Comparison of ENCODE assay signal across 8 cellular contexts in the genomic region with DNA sequence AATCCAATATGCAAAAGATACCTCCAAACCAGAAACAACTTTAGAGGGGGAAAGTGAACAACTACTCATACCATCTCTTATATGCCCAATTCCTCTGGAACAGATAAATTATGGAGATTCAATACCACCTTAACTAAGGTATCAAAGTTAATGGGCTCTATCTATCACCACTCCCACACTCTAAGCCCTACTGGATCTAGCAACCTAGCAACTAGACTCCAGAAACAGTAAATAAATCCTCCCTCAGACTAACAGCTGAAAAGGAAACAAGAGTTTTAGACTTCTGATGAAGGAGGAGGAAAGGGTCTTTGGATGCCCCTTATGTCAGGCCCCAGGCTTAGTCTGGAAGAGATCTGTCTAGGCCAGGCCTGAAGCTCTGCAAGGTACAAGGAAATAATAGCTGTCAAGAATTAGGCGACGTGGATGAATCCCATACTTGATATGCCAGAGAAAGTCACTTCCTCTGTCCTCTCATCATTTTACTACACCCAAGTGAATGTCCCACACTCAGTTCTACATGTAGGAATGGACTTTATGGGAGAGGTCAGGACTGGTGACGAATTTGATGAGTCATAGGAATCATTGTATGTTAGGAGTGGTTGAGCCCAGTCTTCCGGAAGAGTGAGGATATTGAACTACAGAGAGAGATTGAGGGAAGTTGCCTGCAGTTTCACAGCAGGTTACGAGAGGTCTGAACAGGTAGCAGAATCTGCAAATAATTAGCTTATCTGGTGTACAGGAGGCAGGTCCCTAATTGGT.
DNase-seq lines count a peak whose midpoint lies in the region; ATAC-seq, FAIRE-seq and TF ChIP-seq lines count a peak whose summit lies in the region.

No MANE protein-coding gene starts in this region.

- H3K4me1 Mint-ChIP-seq in brain, result peaks cover 77% of the 10 kb centered on the region

- no peak overlapping the region for H2AFZ ChIP-seq in HepG2 (ENCODE audit: low read length)

- no peaks in the 10 kb centered on the region for H4K20me1 ChIP-seq in HepG2 (ENCODE audit: insufficient read depth, low read length)

- FAIRE-seq in HepG2 (lab: Jason Lieb, UNC), result no peak

- H3K36me3 ChIP-seq in A673 (ENCODE audit: insufficient read depth, low read length, poor library complexity, severe bottlenecking) (no peaks in the 10 kb centered on the region), HepG2 (replicated peaks in 1 of 2; ENCODE audit: control insufficient read depth in 1 of 2, insufficient read depth in 2 of 2, low read length in 2 of 2) (no peaks in the 10 kb centered on the region)

- intact Hi-C loops in A673 (cut with micrococcal nuclease; ENCODE audit: unreplicated experiment) (no loop called here), HepG2 (cut with micrococcal nuclease; ENCODE audit: unreplicated experiment) (no loop called here)

- no peak for TF ChIP-seq POLR2A in HepG2 (IDR thresholded peaks at IDR 0.05; ENCODE audit: insufficient read depth in 1 of 2, low read depth in 2 of 2, low read length in 2 of 2)

- H3K9ac ChIP-seq in HepG2 (ENCODE audit: insufficient read depth, low read depth, low read length), result no peak overlapping the region

- H3K9me3 ChIP-seq in A673 (ENCODE audit: low read depth, low read length, poor library complexity, severe bottlenecking), result no peaks in the 10 kb centered on the region
- no peaks in the 10 kb centered on the region for H3K9me3 ChIP-seq in HepG2 (ENCODE audit: low read length)

- H3K79me2 ChIP-seq in HepG2 (ENCODE audit: insufficient read depth, low read length), result peaks cover 2% of the 10 kb centered on the region

- no peak for TF ChIP-seq CTCF in A673 (conservative IDR thresholded peaks at IDR 0.05; ENCODE audit: low read depth, low read length)
- TF ChIP-seq CTCF in brain (conservative IDR thresholded peaks at IDR 0.05), result no peak
- TF ChIP-seq CTCF in HepG2 (CRISPR knock-in tag; IDR thresholded peaks at IDR 0.05), result no peak

- in situ Hi-C loops in HepG2 (cut with HindIII; ENCODE audit: extremely low pct_ligation_motif_present, low pct_unique_long_range_greater_than_20kb), result no loop called here

- POLR2A ChIA-PET in A673 (lab: Charles Lee; ENCODE audit: low non-redundant PET) (no interaction called here), HepG2 (lab: Yijun Ruan, JAX) (no interaction called here)

- no peak for TF ChIP-seq RAD21 in HepG2 (CRISPR knock-in tag; IDR thresholded peaks at IDR 0.05)

- peaks cover 4% of the 10 kb centered on the region for H3K27me3 Mint-ChIP-seq in brain

- no peak overlapping the region for H3K27ac ChIP-seq in A673 (ENCODE audit: low read depth, low read length, poor library complexity, severe bottlenecking)
- no peak overlapping the region for H3K27ac ChIP-seq in HepG2 (ENCODE audit: extremely low read length, insufficient read depth, low read length)

- no peak overlapping the region for H3K4me3 ChIP-seq in A673 (ENCODE audit: low read depth, low read length, poor library complexity, severe bottlenecking)
- no peak overlapping the region for H3K4me3 ChIP-seq in HepG2 (replicated peaks in 1 of 3; ENCODE audit: insufficient read depth in 1 of 3, low read depth in 2 of 3, low read length in 3 of 3)

- DNase-seq in A673 (ENCODE audit: low spot score) (peak; percentile 39), HepG2 (ENCODE audit: low spot score) (no peak), middle frontal gyrus (ENCODE audit: extremely low spot score, low spot score) (no peak), NCI-H2107 (lab: John Stamatoyannopoulos, UW) (no peak)
- no peak for DNase-seq in stimulated activated CD4-positive, alpha-beta T cell treated with anti-CD3 and anti-CD28 coated beads, Interleukin-4, amount 100 ng/mL, for 1 hour
- no peak for DNase-seq in stimulated activated CD4-positive, alpha-beta T cell treated with anti-CD3 and anti-CD28 coated beads, Interleukin-2, amount 100 ng/mL, for 24 hours

- BruUV-seq in A673 (replicated peaks; lab: Mats Ljungman, UMichigan) (no TSS peak), HepG2 (replicated peaks; lab: Mats Ljungman, UMichigan) (no TSS peak)

- H3K4me1 ChIP-seq in A673 (ENCODE audit: insufficient read depth, low read length, poor library complexity, severe bottlenecking), result peaks cover 12% of the 10 kb centered on the region
- peaks cover 19% of the 10 kb centered on the region for H3K4me1 ChIP-seq in HepG2 (ENCODE audit: insufficient read depth, low read length)

- H3K9me3 Mint-ChIP-seq in brain, result no peaks in the 10 kb centered on the region

- H3K27me3 ChIP-seq in A673 (replicated peaks; ENCODE audit: insufficient read depth, low read depth, low read length, poor library complexity) (no peaks in the 10 kb centered on the region), HepG2 (ENCODE audit: control insufficient read depth in 1 of 2, insufficient read depth in 2 of 2, low read length in 2 of 2) (no peaks in the 10 kb centered on the region)

- peak overlapping the region in 1 of 5 experiments; percentile 1 for H3K4me3 Mint-ChIP-seq in brain

- peak overlapping the region in 3 of 5 experiments; percentile 1 to 85 (median 46) for H3K27ac Mint-ChIP-seq in brain

- H3K36me3 Mint-ChIP-seq in brain, result no peaks in the 10 kb centered on the region

- 100% methylated on average over 5 of the region's 5 CpGs for WGBS in HepG2 (ENCODE audit: low lambda C conversion rate)

- H3K4me2 ChIP-seq in HepG2 (ENCODE audit: low read depth, low read length), result no peak overlapping the region

- peak; percentile 42 for ATAC-seq in HG02870 (IDR thresholded peaks at IDR 0.05; ENCODE audit: unreplicated experiment)
- no peak for ATAC-seq in HepG2

- CTCF ChIA-PET in A673 (lab: Charles Lee), result no interaction called here
- CTCF ChIA-PET in HepG2 (lab: Yijun Ruan, JAX; ENCODE audit: low intra/inter-chr PET ratio, low total read pairs), result no interaction called here

- TF ChIP-seq EP300 in HepG2 (IDR thresholded peaks at IDR 0.05; ENCODE audit: low read depth in 2 of 2, low read length in 2 of 2), result no peak
- no peak for TF ChIP-seq EP300 in HepG2 (CRISPR knock-in tag; IDR thresholded peaks at IDR 0.05; ENCODE audit: borderline replicate concordance)

TF ChIP-seq in HepG2, 621 proteins besides CTCF, POLR2A, EP300 and RAD21:
- TF ChIP-seq NFE2L2 (IDR thresholded peaks at IDR 0.05; ENCODE audit: low read length), result peak; percentile 68; the same call in 1 of the 2 replicates
- 0 out of 4 replicates have a peak, but pooled peaks of 1 of the 2 experiments have one; percentile 25 for TF ChIP-seq MAFK (conservative IDR thresholded peaks at IDR 0.05 in 1 of 2, IDR thresholded peaks at IDR 0.05 in 1 of 2; ENCODE audit: low read length in 2 of 2)
- no peak for TF ChIP-seq KAT7 (CRISPR knock-in tag; IDR thresholded peaks at IDR 0.05; ENCODE audit: borderline replicate concordance)
- TF ChIP-seq, protein P1, sequence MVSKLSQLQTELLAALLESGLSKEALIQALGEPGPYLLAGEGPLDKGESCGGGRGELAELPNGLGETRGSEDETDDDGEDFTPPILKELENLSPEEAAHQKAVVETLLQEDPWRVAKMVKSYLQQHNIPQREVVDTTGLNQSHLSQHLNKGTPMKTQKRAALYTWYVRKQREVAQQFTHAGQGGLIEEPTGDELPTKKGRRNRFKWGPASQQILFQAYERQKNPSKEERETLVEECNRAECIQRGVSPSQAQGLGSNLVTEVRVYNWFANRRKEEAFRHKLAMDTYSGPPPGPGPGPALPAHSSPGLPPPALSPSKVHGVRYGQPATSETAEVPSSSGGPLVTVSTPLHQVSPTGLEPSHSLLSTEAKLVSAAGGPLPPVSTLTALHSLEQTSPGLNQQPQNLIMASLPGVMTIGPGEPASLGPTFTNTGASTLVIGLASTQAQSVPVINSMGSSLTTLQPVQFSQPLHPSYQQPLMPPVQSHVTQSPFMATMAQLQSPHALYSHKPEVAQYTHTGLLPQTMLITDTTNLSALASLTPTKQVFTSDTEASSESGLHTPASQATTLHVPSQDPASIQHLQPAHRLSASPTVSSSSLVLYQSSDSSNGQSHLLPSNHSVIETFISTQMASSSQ (IDR thresholded peaks at IDR 0.05; ENCODE audit: low read depth), result no peak
- TF ChIP-seq, protein P1 (CRISPR knock-in tag; IDR thresholded peaks at IDR 0.05; ENCODE audit: borderline replicate concordance), result no peak
- TF ChIP-seq CREB1 (IDR thresholded peaks at IDR 0.05), result 0 out of 2 replicates have a peak, but pooled peaks have one; percentile 27
- no peak for TF ChIP-seq CREB1 (CRISPR knock-in tag; IDR thresholded peaks at IDR 0.05)
- 0 out of 2 replicates have a peak, but pooled peaks have one; percentile 9 for TF ChIP-seq FOSL2 (CRISPR knock-in tag; IDR thresholded peaks at IDR 0.05)
- no peak for TF ChIP-seq RARG (CRISPR knock-in tag; IDR thresholded peaks at IDR 0.05; ENCODE audit: low read depth)
TF ChIP-seq in HepG2: peak in this region for 4.
